Comparison of ENCODE assay signal across 2 cellular contexts in genomic region chr17:6712058-6712853, GRCh38.
A peak's percentile ranks its signal among the peaks of the same experiment; 100 is the strongest.
TF ChIP-seq lines count a peak whose summit lies in the region.

No MANE protein-coding gene starts in this region.

TF ChIP-seq in A549, 52 proteins besides CTCF, POLR2A, EP300 and RAD21:
- TF ChIP-seq ZSCAN20 (CRISPR knock-in tag; IDR thresholded peaks at IDR 0.05) (no peak), KDM1A (IDR thresholded peaks at IDR 0.05; ENCODE audit: low read depth) (0 out of 2 replicates have a peak, but pooled peaks have one; percentile 55)
TF ChIP-seq in A549: peak in this region for 1.

TF ChIP-seq in HepG2, 621 proteins besides CTCF, POLR2A, EP300 and RAD21 (continues in another document):
- no peak for TF ChIP-seq AKAP8 (CRISPR knock-in tag; IDR thresholded peaks at IDR 0.05)
- peak; percentile 49 for TF ChIP-seq U2AF1 (optimal IDR thresholded peaks at IDR 0.05; ENCODE audit: low read depth, low read length)
- TF ChIP-seq ZNF350 (CRISPR knock-in tag; IDR thresholded peaks at IDR 0.05; ENCODE audit: borderline replicate concordance, low read depth): no peak
- TF ChIP-seq ZNF710 (CRISPR knock-in tag; IDR thresholded peaks at IDR 0.05; ENCODE audit: borderline replicate concordance): no peak
- peak; percentile 68 for TF ChIP-seq ZFX (CRISPR knock-in tag; IDR thresholded peaks at IDR 0.05; ENCODE audit: low read depth)
- no peak for TF ChIP-seq AGO1 (IDR thresholded peaks at IDR 0.05; ENCODE audit: low read depth, low read length, poor library complexity, severe bottlenecking)
- 0 out of 2 replicates have a peak, but pooled peaks have one; percentile 53 for TF ChIP-seq ZNF142 (CRISPR knock-in tag; IDR thresholded peaks at IDR 0.05)
- TF ChIP-seq ATF4 (CRISPR knock-in tag; IDR thresholded peaks at IDR 0.05): no peak
- TF ChIP-seq ZNF282 (IDR thresholded peaks at IDR 0.05; ENCODE audit: partially characterized antibody): no peak
- TF ChIP-seq FUBP1 (CRISPR knock-in tag; IDR thresholded peaks at IDR 0.05; ENCODE audit: borderline replicate concordance): no peak
- no peak for TF ChIP-seq KDM3A (CRISPR knock-in tag; IDR thresholded peaks at IDR 0.05; ENCODE audit: low read depth)
- peak; percentile 80 for TF ChIP-seq MAX (IDR thresholded peaks at IDR 0.05)
- no peak for TF ChIP-seq SALL2 (CRISPR knock-in tag; IDR thresholded peaks at IDR 0.05)
- TF ChIP-seq NR2F1 (CRISPR knock-in tag; IDR thresholded peaks at IDR 0.05): 0 out of 4 replicates have a peak, but pooled peaks of 1 of the 2 experiments have one; percentile 9
- no peak for TF ChIP-seq REL (CRISPR knock-in tag; conservative IDR thresholded peaks at IDR 0.05)
- no peak for TF ChIP-seq AHR (CRISPR knock-in tag; IDR thresholded peaks at IDR 0.05)
- TF ChIP-seq HMGXB4 (CRISPR knock-in tag; IDR thresholded peaks at IDR 0.05; ENCODE audit: borderline replicate concordance in 1 of 2, low read depth in 1 of 2): peak in 1 of 2 experiments; percentile 30; a peak in 1 of 4 replicates
- no peak for TF ChIP-seq ZSCAN12 (CRISPR knock-in tag; IDR thresholded peaks at IDR 0.05)
- peak; percentile 22; the same call in 1 of the 2 replicates for TF ChIP-seq SNAPC5 (CRISPR knock-in tag; IDR thresholded peaks at IDR 0.05; ENCODE audit: borderline replicate concordance)
- TF ChIP-seq ZBTB43 (CRISPR knock-in tag; conservative IDR thresholded peaks at IDR 0.05): peak; percentile 74
- TF ChIP-seq SAFB2 (CRISPR knock-in tag; IDR thresholded peaks at IDR 0.05; ENCODE audit: borderline replicate concordance, low read depth): no peak
- no peak; the same call in 1 of the 2 replicates for TF ChIP-seq GTF3A (CRISPR knock-in tag; conservative IDR thresholded peaks at IDR 0.05)
- TF ChIP-seq FOXP4 (CRISPR knock-in tag; IDR thresholded peaks at IDR 0.05): no peak; the same call in 1 of the 2 replicates
- TF ChIP-seq ZNF777 (CRISPR knock-in tag; IDR thresholded peaks at IDR 0.05): peak; percentile 9; the same call in 1 of the 2 replicates
- TF ChIP-seq CSRNP2 (CRISPR knock-in tag; conservative IDR thresholded peaks at IDR 0.05; ENCODE audit: low read depth): no peak
- no peak for TF ChIP-seq ZNF260 (CRISPR knock-in tag; IDR thresholded peaks at IDR 0.05; ENCODE audit: borderline replicate concordance, low read depth)
- no peak for TF ChIP-seq KLF13 (CRISPR knock-in tag; IDR thresholded peaks at IDR 0.05)
- no peak for TF ChIP-seq HINFP (CRISPR knock-in tag; IDR thresholded peaks at IDR 0.05; ENCODE audit: low read depth)
- TF ChIP-seq ZNF639 (CRISPR knock-in tag; conservative IDR thresholded peaks at IDR 0.05): no peak
- 0 out of 2 replicates have a peak, but pooled peaks have one; percentile 27 for TF ChIP-seq ELF1 (CRISPR knock-in tag; IDR thresholded peaks at IDR 0.05)
